In genomic region chr19:6457958-6458694, GRCh38 we compare ENCODE assay signal across 10 cellular contexts. TPM values are rescaled to one million over a fixed set of nuclear protein-coding genes. Genes with fewer than 3 reads are reported as not detected.
DNase-seq lines count a peak whose midpoint lies in the region; ATAC-seq, FAIRE-seq and TF ChIP-seq lines count a peak whose summit lies in the region.
"Had no signal": no experiment of that assay in that cellular context is flagged by ENCODE, and none has a peak within 500 bp of the region (broad histone marks: within the 10 kb centered on the region; RNA-seq: fewer than 3 reads in every experiment).

No MANE protein-coding gene starts in this region.

- peaks cover 24% of the 10 kb centered on the region for H3K4me1 Mint-ChIP-seq in CD4-positive, alpha-beta T cell (ENCODE audit: low read depth)
- H3K4me1 Mint-ChIP-seq in astrocyte (ENCODE audit: low read depth, unreplicated experiment), result no peaks in the 10 kb centered on the region
- H3K4me1 Mint-ChIP-seq in naive thymus-derived CD4-positive, alpha-beta T cell, result peaks cover 8 to 28% (median 23%) of the 10 kb centered on the region in 7 donors

- H2AFZ ChIP-seq in astrocyte (ENCODE audit: low read depth, low read length), result no peak overlapping the region

- H3K4me1 ChIP-seq in astrocyte (ENCODE audit: insufficient read depth, low read length), result peaks cover 16% of the 10 kb centered on the region
- H3K4me1 ChIP-seq in naive thymus-derived CD4-positive, alpha-beta T cell (ENCODE audit: control insufficient read depth in 2 of 2, insufficient read depth in 2 of 2, low read length in 2 of 2), result no peaks in the 10 kb centered on the region
- H3K4me1 ChIP-seq: SJCRH30 had no signal

- no peak overlapping the region for H3K4me3 ChIP-seq in astrocyte (ENCODE audit: insufficient read depth, low read depth, low read length)
- no peak overlapping the region for H3K4me3 ChIP-seq in naive thymus-derived CD4-positive, alpha-beta T cell (ENCODE audit: low read length)

- H3K4me2 ChIP-seq in astrocyte (ENCODE audit: low read length), result peak overlapping the region; percentile 100

- no peak overlapping the region for H3K9ac ChIP-seq in astrocyte (ENCODE audit: low read length)

- intact Hi-C loops in CD4-positive, alpha-beta T cell (cut with DNase I, micrococcal nuclease), result no loop called here
- intact Hi-C loops in naive thymus-derived CD4-positive, alpha-beta T cell (cut with micrococcal nuclease), result no loop called here

- H3K9me3 ChIP-seq in CD4-positive, alpha-beta T cell (ENCODE audit: control insufficient read depth, low read length), result peaks cover 9% of the 10 kb centered on the region
- peaks cover 8% of the 10 kb centered on the region for H3K9me3 ChIP-seq in astrocyte (ENCODE audit: insufficient read depth, low read depth, low read length)
- peaks cover 0 to 22% (median 0%) of the 10 kb centered on the region in 3 experiments for H3K9me3 ChIP-seq in naive thymus-derived CD4-positive, alpha-beta T cell (ENCODE audit: control insufficient read depth in 2 of 3, low read length in 3 of 3)
- H3K9me3 ChIP-seq: SJCRH30 had no signal

- H3K4me3 Mint-ChIP-seq in CD4-positive, alpha-beta T cell, result peak overlapping the region; percentile 87
- peak overlapping the region; percentile 92 for H3K4me3 Mint-ChIP-seq in astrocyte (ENCODE audit: unreplicated experiment)
- peak overlapping the region; percentile 64 to 98 (median 89) for H3K4me3 Mint-ChIP-seq in naive thymus-derived CD4-positive, alpha-beta T cell

- H4K20me1 ChIP-seq in astrocyte (ENCODE audit: insufficient read depth, low read length), result no peaks in the 10 kb centered on the region

- TF ChIP-seq CTCF in CD4-positive, alpha-beta T cell (IDR thresholded peaks at IDR 0.05), result no peak
- no peak for TF ChIP-seq CTCF in GM20000 (IDR thresholded peaks at IDR 0.05; ENCODE audit: extremely low read depth, missing control alignments)
- TF ChIP-seq CTCF in astrocyte (IDR thresholded peaks at IDR 0.05; ENCODE audit: insufficient read depth, low read depth, low read length), result no peak

- peak overlapping the region; percentile 78 for H3K27ac Mint-ChIP-seq in CD4-positive, alpha-beta T cell
- peak overlapping the region; percentile 26 for H3K27ac Mint-ChIP-seq in astrocyte (ENCODE audit: unreplicated experiment)
- H3K27ac Mint-ChIP-seq in naive thymus-derived CD4-positive, alpha-beta T cell, result peak overlapping the region in 8 of 9 donors; percentile 52 to 90 (median 82)

- H3K9me3 Mint-ChIP-seq in CD4-positive, alpha-beta T cell, result peaks cover 9% of the 10 kb centered on the region
- H3K9me3 Mint-ChIP-seq in astrocyte (ENCODE audit: unreplicated experiment), result peaks cover 10% of the 10 kb centered on the region
- peaks cover 0 to 26% (median 11%) of the 10 kb centered on the region in 11 donors for H3K9me3 Mint-ChIP-seq in naive thymus-derived CD4-positive, alpha-beta T cell

- no peak for FAIRE-seq in astrocyte (lab: Jason Lieb, UNC)

- no peaks in the 10 kb centered on the region for H3K79me2 ChIP-seq in astrocyte (ENCODE audit: insufficient read depth, low read length)

- no peaks in the 10 kb centered on the region for H3K36me3 ChIP-seq in astrocyte (ENCODE audit: insufficient read depth, low read length)
- peaks cover 0 to 36% (median 18%) of the 10 kb centered on the region in 3 experiments for H3K36me3 ChIP-seq in naive thymus-derived CD4-positive, alpha-beta T cell (ENCODE audit: control insufficient read depth in 2 of 3, insufficient read depth in 3 of 3, low read length in 3 of 3)
- H3K36me3 ChIP-seq: SJCRH30 had no signal

- ATAC-seq in CD4-positive, alpha-beta T cell (ENCODE audit: poor library complexity), result no peak
- ATAC-seq in naive thymus-derived CD4-positive, alpha-beta T cell, result no peak
- ATAC-seq in GM21528 (IDR thresholded peaks at IDR 0.05; ENCODE audit: low FRiP score, unreplicated experiment) (no peak), HG03571 (IDR thresholded peaks at IDR 0.05; ENCODE audit: unreplicated experiment) (no peak)

- no peak for DNase-seq in CD4-positive, alpha-beta T cell
- DNase-seq in GM20000 (ENCODE audit: low spot score) (peak; percentile 71), astrocyte (ENCODE audit: low read depth) (no peak), NCI-H1694 treated with DMSO at 0.1 percent for 48 hours (lab: John Stamatoyannopoulos, UW) (no peak)
- no peak for DNase-seq in naive thymus-derived CD4-positive, alpha-beta T cell
- DNase-seq in stimulated activated CD4-positive, alpha-beta T cell treated with anti-CD3 and anti-CD28 coated beads, Interleukin-4, amount 100 ng/mL, for 24 hours, result no peak
- DNase-seq: SJCRH30 had no signal

- no peaks in the 10 kb centered on the region for H3K27me3 ChIP-seq in CD4-positive, alpha-beta T cell (ENCODE audit: control insufficient read depth, insufficient read depth, low read length)
- peaks cover 6% of the 10 kb centered on the region for H3K27me3 ChIP-seq in astrocyte (ENCODE audit: insufficient read depth, low read length)
- no peaks in the 10 kb centered on the region for H3K27me3 ChIP-seq in naive thymus-derived CD4-positive, alpha-beta T cell (ENCODE audit: control insufficient read depth in 2 of 2, insufficient read depth in 2 of 2, low read length in 2 of 2)
- H3K27me3 ChIP-seq: SJCRH30 had no signal

- POLR2A ChIA-PET in CD4-positive, alpha-beta T cell (lab: Charles Lee), result interaction anchor here (0.8 kb wide), 1 partner anchor 23 kb away, joined by 3 read pairs; the partner anchor contains the start of gene DENND1C
- POLR2A ChIA-PET in naive thymus-derived CD4-positive, alpha-beta T cell (lab: Charles Lee), result interaction anchor here (1.2 to 2.3 kb wide), 2 partner anchors 12 to 23 kb away, joined by 6 to 13 read pairs; partner anchors contain the start of gene DENND1C

- no peaks in the 10 kb centered on the region for H3K27me3 Mint-ChIP-seq in CD4-positive, alpha-beta T cell
- peaks cover 5% of the 10 kb centered on the region for H3K27me3 Mint-ChIP-seq in astrocyte (ENCODE audit: low read depth, unreplicated experiment)
- peaks cover 0 to 2% (median 0%) of the 10 kb centered on the region in 5 donors for H3K27me3 Mint-ChIP-seq in naive thymus-derived CD4-positive, alpha-beta T cell

- peaks cover 64% of the 10 kb centered on the region for H3K36me3 Mint-ChIP-seq in CD4-positive, alpha-beta T cell (ENCODE audit: low read depth)
- peaks cover 25% of the 10 kb centered on the region for H3K36me3 Mint-ChIP-seq in astrocyte (ENCODE audit: low read depth, unreplicated experiment)
- peaks cover 15 to 40% (median 31%) of the 10 kb centered on the region in 5 donors for H3K36me3 Mint-ChIP-seq in naive thymus-derived CD4-positive, alpha-beta T cell

- no peak overlapping the region for H3K27ac ChIP-seq in CD4-positive, alpha-beta T cell (ENCODE audit: low read depth, low read length)
- no peak overlapping the region for H3K27ac ChIP-seq in astrocyte (ENCODE audit: low read depth, low read length)
- no peak overlapping the region for H3K27ac ChIP-seq in naive thymus-derived CD4-positive, alpha-beta T cell (ENCODE audit: low read depth, low read length)
- H3K27ac ChIP-seq: SJCRH30 had no signal

- CTCF ChIA-PET in CD4-positive, alpha-beta T cell (lab: Charles Lee), result no interaction called here
- CTCF ChIA-PET in naive thymus-derived CD4-positive, alpha-beta T cell (lab: Charles Lee), result interaction anchor here (0.6 kb wide), 2 partner anchors 49 to 226 kb away, joined by 4 read pairs; no protein-coding TSS in a partner anchor

RNA-seq across cellular contexts. Expression of gene SLC25A23, which starts 1.5 kb away (rescaled TPM):
- 10 to 100 TPM; 10.5 to 10.8 TPM for total RNA-seq in CD4-positive, alpha-beta T cell
- total RNA-seq in astrocyte, result 37.5 and 41.8 TPM in 2 replicates
- 10 to 100 TPM in 4 of 5 experiments, 1 to 10 TPM in 1; 9.0 to 31.3 (median 22.0) TPM for total RNA-seq in naive thymus-derived CD4-positive, alpha-beta T cell
- polyA plus RNA-seq in naive thymus-derived CD4-positive, alpha-beta T cell, result 10 to 100 TPM; 18.8 to 35.0 TPM

RNA-seq across cellular contexts. Expression of gene CRB3, which starts 5.9 kb away (rescaled TPM):
- total RNA-seq in CD4-positive, alpha-beta T cell, result 1 to 10 TPM; 7.9 to 9.4 TPM
- total RNA-seq in astrocyte, result 1.2 and 1.6 TPM in 2 replicates
- total RNA-seq in naive thymus-derived CD4-positive, alpha-beta T cell, result 1 to 10 TPM in 4 of 5 experiments, under 1 TPM in 1; 0.44 to 8.6 (median 5.7) TPM
- 10 to 100 TPM in 1 of 2 donors, 1 to 10 TPM in 1; 6.5 to 10.1 TPM for polyA plus RNA-seq in naive thymus-derived CD4-positive, alpha-beta T cell
- total RNA-seq: mesenteric fat pad, SJCRH30 had no signal

RNA-seq across cellular contexts. Expression of gene DENND1C, which starts 23.5 kb away (rescaled TPM):
- total RNA-seq in CD4-positive, alpha-beta T cell, result 100 to 1,000 TPM; 111 to 118 TPM
- total RNA-seq in astrocyte, result 0.19 TPM in 1 of 2 replicates, not detected in the other
- total RNA-seq in naive thymus-derived CD4-positive, alpha-beta T cell, result 100 to 1,000 TPM; 106 to 142 (median 118) TPM
- polyA plus RNA-seq in naive thymus-derived CD4-positive, alpha-beta T cell, result 100 to 1,000 TPM in 1 of 2 donors, 10 to 100 TPM in 1; 57.3 to 142 TPM
- total RNA-seq: SJCRH30 had no signal

RNA-seq across cellular contexts. Expression of gene SLC25A41, which starts 24.6 kb away (rescaled TPM):
- under 1 TPM; 0.30 to 0.50 TPM for total RNA-seq in CD4-positive, alpha-beta T cell
- 0.55 and 0.75 TPM in 2 replicates for total RNA-seq in astrocyte
- under 1 TPM in 1 of 5 experiments, not detected in 4; 0.32 TPM for total RNA-seq in naive thymus-derived CD4-positive, alpha-beta T cell
- not detected for polyA plus RNA-seq in naive thymus-derived CD4-positive, alpha-beta T cell
- total RNA-seq: mesenteric fat pad had no signal

RNA-seq across cellular contexts. Expression of gene KHSRP, which starts 33.5 kb away (rescaled TPM):
- 100 to 1,000 TPM; 128 to 143 TPM for total RNA-seq in CD4-positive, alpha-beta T cell
- total RNA-seq in astrocyte, result 273 and 297 TPM in 2 replicates
- total RNA-seq in naive thymus-derived CD4-positive, alpha-beta T cell, result 100 to 1,000 TPM; 142 to 276 (median 152) TPM
- 10 to 100 TPM; 12.5 to 20.9 TPM for polyA plus RNA-seq in naive thymus-derived CD4-positive, alpha-beta T cell

Comparison
In these comparisons a context has a peak if more than half of its experiments do, and no peak if none do; other contexts are left out.
1. H3K27ac Mint-ChIP-seq: peak in every context shown above with its lines; median percentile 82 in naive thymus-derived CD4-positive, alpha-beta T cell; 78 in CD4-positive, alpha-beta T cell; 26 in astrocyte.
2. RNA of gene DENND1C, which starts 23.5 kb away (total RNA-seq): 111 to 118 TPM in CD4-positive, alpha-beta T cell and 106 to 142 TPM in naive thymus-derived CD4-positive, alpha-beta T cell; 0.19 TPM in astrocyte; every median in the first group is over 10 times any median in the second.
3. Peak in every context shown above with its lines, with median percentiles within 50 percentile points of each other: H3K4me3 Mint-ChIP-seq.